ENCODE assay signal across 12 cellular contexts in the genomic region with DNA sequence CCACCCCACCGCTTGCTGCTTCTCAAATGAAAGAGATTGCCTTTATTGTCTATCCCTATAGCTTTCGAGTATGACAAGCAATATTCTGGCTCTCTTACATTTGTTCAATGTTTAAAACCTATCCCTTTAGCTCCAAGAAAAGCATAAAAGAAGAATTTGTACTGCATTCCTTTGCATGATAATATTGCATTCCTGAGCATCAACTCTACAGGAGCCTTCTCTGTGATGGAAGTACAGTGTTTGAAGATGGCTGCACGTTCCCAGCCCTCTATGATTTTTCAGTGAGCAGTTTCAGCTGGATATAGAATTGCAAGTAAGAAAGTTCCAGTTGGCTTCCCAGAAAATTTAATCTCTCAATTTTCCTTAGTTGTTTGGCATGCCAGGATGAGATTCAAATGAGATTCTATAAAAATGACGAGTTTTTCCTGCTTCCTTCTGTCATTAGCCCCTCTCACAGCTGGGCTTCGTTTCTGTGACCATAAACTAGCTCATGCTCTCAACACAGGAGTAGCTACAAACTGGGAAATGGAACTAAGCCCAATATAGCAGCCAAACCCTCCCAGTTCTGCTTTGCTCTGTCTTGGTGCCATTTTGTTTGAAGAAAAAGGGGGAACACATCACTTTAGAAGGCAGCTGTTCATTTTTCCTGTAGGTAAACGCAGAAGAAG.
"Had no signal": no experiment of that assay in that cellular context is flagged by ENCODE, and none has a peak within 500 bp of the region (broad histone marks: within the 10 kb centered on the region; RNA-seq: fewer than 3 reads in every experiment).

No MANE protein-coding gene starts in this region.

- ATAC-seq: heart left ventricle; left ventricle myocardium superior; stimulated activated memory B cell treated with anti-CD40 and anti-IgM and Interleukin-4, amounts not matched to agents 10 μg/mL and 1 μg/mL and 100 μg/mL, for 72 hours; WTC11 had no signal

- DNase-seq: activated CD4-positive, alpha-beta T cell treated with anti-CD3 and anti-CD28 coated beads for 48 hours; activated naive CD4-positive, alpha-beta T cell treated with anti-CD3 and anti-CD28 coated beads, Interleukin-2, amount 10 ng/mL, durations not matched to agents 7 days and 5 days; esophagus squamous epithelium; foreskin melanocyte; heart left ventricle; left ventricle myocardium superior; posterior cingulate gyrus; substantia nigra; trophoblast cell had no signal

- H3K36me3 ChIP-seq: esophagus squamous epithelium, heart left ventricle had no signal

- H3K27ac ChIP-seq: esophagus squamous epithelium, heart left ventricle had no signal

- H3K27me3 ChIP-seq: esophagus squamous epithelium, heart left ventricle had no signal

- H3K4me1 ChIP-seq: esophagus squamous epithelium, heart left ventricle had no signal

- H3K27me3 Mint-ChIP-seq: activated naive CD4-positive, alpha-beta T cell treated with anti-CD3 and anti-CD28 coated beads, Interleukin-2, amount 10 ng/mL, durations not matched to agents 7 days and 5 days had no signal

- H3K4me1 Mint-ChIP-seq: activated naive CD4-positive, alpha-beta T cell treated with anti-CD3 and anti-CD28 coated beads, Interleukin-2, amount 10 ng/mL, durations not matched to agents 7 days and 5 days; stimulated activated memory B cell treated with anti-CD40 and anti-IgM and Interleukin-4, amounts not matched to agents 10 μg/mL and 1 μg/mL and 100 μg/mL, for 72 hours; WTC11 had no signal

- H3K4me3 Mint-ChIP-seq: activated naive CD4-positive, alpha-beta T cell treated with anti-CD3 and anti-CD28 coated beads, Interleukin-2, amount 10 ng/mL, durations not matched to agents 7 days and 5 days; stimulated activated memory B cell treated with anti-CD40 and anti-IgM and Interleukin-4, amounts not matched to agents 10 μg/mL and 1 μg/mL and 100 μg/mL, for 72 hours; T-helper 1 cell treated with Interleukin-12 subunit alpha and Interleukin-12 subunit beta and Interleukin-4 antibody, amounts not matched to agents 30 μg/mL and 1 μg/mL, for 36 hours; WTC11 had no signal

- H3K27ac Mint-ChIP-seq: activated naive CD4-positive, alpha-beta T cell treated with anti-CD3 and anti-CD28 coated beads, Interleukin-2, amount 10 ng/mL, durations not matched to agents 7 days and 5 days; stimulated activated memory B cell treated with anti-CD40 and anti-IgM and Interleukin-4, amounts not matched to agents 10 μg/mL and 1 μg/mL and 100 μg/mL, for 72 hours; T-helper 1 cell treated with Interleukin-12 subunit alpha and Interleukin-12 subunit beta and Interleukin-4 antibody, amounts not matched to agents 30 μg/mL and 1 μg/mL, for 36 hours; WTC11 had no signal

- H3K9me3 Mint-ChIP-seq: activated naive CD4-positive, alpha-beta T cell treated with anti-CD3 and anti-CD28 coated beads, Interleukin-2, amount 10 ng/mL, durations not matched to agents 7 days and 5 days; T-helper 1 cell treated with Interleukin-12 subunit alpha and Interleukin-12 subunit beta and Interleukin-4 antibody, amounts not matched to agents 30 μg/mL and 1 μg/mL, for 36 hours had no signal

- H3K9me3 ChIP-seq: esophagus squamous epithelium had no signal

- H3K36me3 Mint-ChIP-seq: activated naive CD4-positive, alpha-beta T cell treated with anti-CD3 and anti-CD28 coated beads, Interleukin-2, amount 10 ng/mL, durations not matched to agents 7 days and 5 days; stimulated activated memory B cell treated with anti-CD40 and anti-IgM and Interleukin-4, amounts not matched to agents 10 μg/mL and 1 μg/mL and 100 μg/mL, for 72 hours had no signal

- H3K4me3 ChIP-seq: esophagus squamous epithelium, heart left ventricle had no signal
